ENCODE assay signal across 8 cellular contexts in genomic region chr5:80407735-80408474, GRCh38. TPM values are rescaled to one million over a fixed set of nuclear protein-coding genes. Genes with fewer than 3 reads are reported as not detected.
A peak's percentile ranks its signal among the peaks of the same experiment; 100 is the strongest.
DNase-seq lines count a peak whose midpoint lies in the region; ATAC-seq and TF ChIP-seq lines count a peak whose summit lies in the region.

ZFYVE16 (plus strand) TSS chr5:80408064; CDS start chr5:80434148, 26,084 bp downstream.

- H3K9ac ChIP-seq in DND-41 (ENCODE audit: low read depth, low read length), result peak within 1 kb of the TSS; percentile 81
- H3K9ac ChIP-seq in GM23248, result peak within 1 kb of the TSS; percentile 93

- H3K27ac ChIP-seq in DND-41 (ENCODE audit: low read length), result peak within 1 kb of the TSS; percentile 87
- peak within 1 kb of the TSS; percentile 94 for H3K27ac ChIP-seq in GM23248

- no peaks in the 10 kb centered on the region for H3K9me3 Mint-ChIP-seq in naive B cell
- H3K9me3 Mint-ChIP-seq in stimulated activated memory B cell treated with anti-CD40 and anti-IgM and Interleukin-4, amounts not matched to agents 10 μg/mL and 1 μg/mL and 100 μg/mL, for 72 hours, result no peaks in the 10 kb centered on the region

- H3K36me3 ChIP-seq in DND-41 (ENCODE audit: insufficient read depth, low read length), result peaks cover 9% of the 10 kb centered on the region; the same call in 1 of the 2 replicates
- H3K36me3 ChIP-seq in GM23248 (ENCODE audit: low read depth), result no peaks in the 10 kb centered on the region

- H3K4me1 ChIP-seq in DND-41 (ENCODE audit: insufficient read depth, low read length), result peaks cover 34% of the 10 kb centered on the region
- H3K4me1 ChIP-seq in GM23248 (ENCODE audit: insufficient read depth), result peaks cover 30% of the 10 kb centered on the region

- H3K79me2 ChIP-seq in DND-41 (ENCODE audit: insufficient read depth, low read length) (peaks cover 45% of the 10 kb centered on the region), GM23248 (ENCODE audit: insufficient read depth) (peaks cover 46% of the 10 kb centered on the region)

- H3K4me2 ChIP-seq in DND-41 (ENCODE audit: insufficient read depth, low read length), result peak within 1 kb of the TSS; percentile 65
- peak within 1 kb of the TSS; percentile 98 for H3K4me2 ChIP-seq in GM23248 (ENCODE audit: unreplicated experiment)

- H3K27me3 ChIP-seq in DND-41 (ENCODE audit: insufficient read depth, low read length, poor library complexity) (no peaks in the 10 kb centered on the region), GM23248 (replicated peaks; ENCODE audit: insufficient read depth) (no peaks in the 10 kb centered on the region)

- WGBS in GM23248 (ENCODE audit: low coverage in 1 of 2, low lambda C conversion rate in 2 of 2, missing lambda C conversion rate in 2 of 2), 2 experiments, result 0 to 1% methylated on average over 52 to 54 of the region's 64 CpGs

- DNase-seq in DND-41 (peak; percentile 97), GM23248 (peak; percentile 99), Kasumi-1 (lab: John Stamatoyannopoulos, UW) (peak; percentile 94 to 96), RKO (ENCODE audit: low spot score) (peak; percentile 97), fibroblast of gingiva (ENCODE audit: low read depth) (peak; percentile 97), naive B cell (peak; percentile 96)
- DNase-seq in activated T-helper 1 cell treated with anti-CD3 and anti-CD28 coated beads, Interleukin-2, amount 50 U/mL, for 16 hours (ENCODE audit: low read depth in 1 of 2, low spot score in 1 of 2), result peak; percentile 91 to 92

- no peaks in the 10 kb centered on the region for H3K9me2 ChIP-seq in GM23248 (ENCODE audit: insufficient read depth)

- H2AFZ ChIP-seq in DND-41 (ENCODE audit: low read depth, low read length) (peak within 1 kb of the TSS; percentile 87), GM23248 (peak within 1 kb of the TSS; percentile 92)

- H3F3A ChIP-seq in GM23248 (ENCODE audit: insufficient read depth), result peaks cover 6% of the 10 kb centered on the region; the same call in 1 of the 2 replicates

- peak; percentile 84 for ATAC-seq in DND-41 (ENCODE audit: insufficient read depth, low read depth)
- peak; percentile 87 to 89 for ATAC-seq in naive B cell (ENCODE audit: low read depth in 2 of 2)
- peak; percentile 96 for ATAC-seq in stimulated activated memory B cell treated with anti-CD40 and anti-IgM and Interleukin-4, amounts not matched to agents 10 μg/mL and 1 μg/mL and 100 μg/mL, for 72 hours

- TF ChIP-seq CTCF in DND-41 (IDR thresholded peaks at IDR 0.05; ENCODE audit: borderline replicate concordance, extremely low read depth, low read length, poor library complexity, severe bottlenecking), result peak; percentile 44

- no peaks in the 10 kb centered on the region for H3K27me3 Mint-ChIP-seq in naive B cell
- H3K27me3 Mint-ChIP-seq in stimulated activated memory B cell treated with anti-CD40 and anti-IgM and Interleukin-4, amounts not matched to agents 10 μg/mL and 1 μg/mL and 100 μg/mL, for 72 hours, result no peaks in the 10 kb centered on the region

- H4K20me1 ChIP-seq in DND-41 (ENCODE audit: insufficient read depth, low read length), result no peaks in the 10 kb centered on the region
- H4K20me1 ChIP-seq in GM23248 (ENCODE audit: insufficient read depth), result no peaks in the 10 kb centered on the region

- no peaks in the 10 kb centered on the region for H3K36me3 Mint-ChIP-seq in naive B cell
- H3K36me3 Mint-ChIP-seq in stimulated activated memory B cell treated with anti-CD40 and anti-IgM and Interleukin-4, amounts not matched to agents 10 μg/mL and 1 μg/mL and 100 μg/mL, for 72 hours, result no peaks in the 10 kb centered on the region

- in situ Hi-C loops in GM23248 (cut with MboI), result no loop called here

- H3K4me3 Mint-ChIP-seq in naive B cell, result peak within 1 kb of the TSS; percentile 93 to 99 (median 96)
- H3K4me3 Mint-ChIP-seq in stimulated activated memory B cell treated with anti-CD40 and anti-IgM and Interleukin-4, amounts not matched to agents 10 μg/mL and 1 μg/mL and 100 μg/mL, for 72 hours, result peak within 1 kb of the TSS; percentile 88

- H3K9me3 ChIP-seq in DND-41 (ENCODE audit: insufficient read depth, low read length, severe bottlenecking) (no peaks in the 10 kb centered on the region), GM23248 (ENCODE audit: low read depth) (no peaks in the 10 kb centered on the region)

- H3K4me1 Mint-ChIP-seq in naive B cell, result peaks cover 13 to 29% (median 28%) of the 10 kb centered on the region in 3 donors
- peaks cover 25% of the 10 kb centered on the region for H3K4me1 Mint-ChIP-seq in stimulated activated memory B cell treated with anti-CD40 and anti-IgM and Interleukin-4, amounts not matched to agents 10 μg/mL and 1 μg/mL and 100 μg/mL, for 72 hours

- H3K27ac Mint-ChIP-seq in naive B cell, result peak within 1 kb of the TSS; percentile 97 to 100 (median 98)
- H3K27ac Mint-ChIP-seq in stimulated activated memory B cell treated with anti-CD40 and anti-IgM and Interleukin-4, amounts not matched to agents 10 μg/mL and 1 μg/mL and 100 μg/mL, for 72 hours, result peak within 1 kb of the TSS; percentile 96

- peak within 1 kb of the TSS; percentile 75 to 90 for H3K4me3 ChIP-seq in DND-41 (ENCODE audit: low read depth in 1 of 2, low read length in 2 of 2)
- H3K4me3 ChIP-seq in GM23248, result peak within 1 kb of the TSS; percentile 84

RNA-seq across cellular contexts. Expression of gene ZFYVE16, which starts in this region (rescaled TPM):
- total RNA-seq in GM23248 (2014; rRNA removed; shearing (Covaris generic)), result 19.0 and 20.5 TPM in 2 replicates
- polyA plus RNA-seq in GM23248 (2016; fragmentation: Nextera tagmentation; extraction: Ambion mirVana), result 14.9 and 15.8 TPM in 2 replicates
- polyA plus RNA-seq in naive B cell (ENCODE audit: low read depth in 6 of 6), result 1 to 10 TPM; 3.7 to 9.2 (median 8.0) TPM

Comparison
In these comparisons a context has a peak if more than half of its experiments do, and no peak if none do; other contexts are left out.
1. Peak in every context shown above with its lines: DNase-seq, ATAC-seq, H3K4me3 ChIP-seq and H3K27ac ChIP-seq.